ENCODE assay signal across 1 cellular context in the genomic region with DNA sequence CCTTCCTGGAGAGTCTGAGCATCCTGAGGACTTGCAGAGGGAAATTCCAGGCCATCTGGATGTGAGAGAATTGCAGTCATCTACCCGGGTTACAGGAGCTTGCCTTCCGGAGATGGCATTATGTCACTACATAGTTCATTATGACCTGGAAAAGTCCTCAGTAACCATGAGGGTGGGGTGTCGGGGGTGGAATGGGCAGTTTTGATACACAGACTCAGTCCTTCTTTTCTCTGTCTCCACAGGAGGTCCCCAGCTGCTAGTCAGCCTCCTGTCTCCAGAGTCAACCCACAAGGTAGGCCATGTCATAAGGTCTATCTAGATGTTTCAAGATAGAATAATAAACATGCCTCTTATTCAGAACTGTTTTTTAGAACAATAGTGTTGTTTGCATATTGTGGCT.
TF ChIP-seq lines count a peak whose summit lies in the region.

No MANE protein-coding gene starts in this region.

TF ChIP-seq in endothelial cell of umbilical vein, 7 proteins besides CTCF, POLR2A, EP300 and RAD21:
- TF ChIP-seq FOS (IDR thresholded peaks at IDR 0.05; ENCODE audit: borderline replicate concordance, insufficient read depth, low read length) (no peak), EZH2 (IDR thresholded peaks at IDR 0.05; ENCODE audit: borderline replicate concordance, low read depth, low read length, severe bottlenecking) (no peak), POLR2AphosphoS5 (IDR thresholded peaks at IDR 0.05; ENCODE audit: insufficient read depth, low read depth, low read length) (peak; percentile 72), MAX (IDR thresholded peaks at IDR 0.05; ENCODE audit: insufficient read depth, insufficient read length) (no peak), GATA2 (IDR thresholded peaks at IDR 0.05; ENCODE audit: insufficient read depth, insufficient read length, low read depth, low read length) (peak; percentile 23), MYC (IDR thresholded peaks at IDR 0.05; ENCODE audit: low read depth, low read length) (no peak), JUN (IDR thresholded peaks at IDR 0.05; ENCODE audit: borderline replicate concordance, insufficient read depth, insufficient read length, low read depth) (peak; percentile 61)
